19 cellular contexts compared by ENCODE assay signal in the genomic region with DNA sequence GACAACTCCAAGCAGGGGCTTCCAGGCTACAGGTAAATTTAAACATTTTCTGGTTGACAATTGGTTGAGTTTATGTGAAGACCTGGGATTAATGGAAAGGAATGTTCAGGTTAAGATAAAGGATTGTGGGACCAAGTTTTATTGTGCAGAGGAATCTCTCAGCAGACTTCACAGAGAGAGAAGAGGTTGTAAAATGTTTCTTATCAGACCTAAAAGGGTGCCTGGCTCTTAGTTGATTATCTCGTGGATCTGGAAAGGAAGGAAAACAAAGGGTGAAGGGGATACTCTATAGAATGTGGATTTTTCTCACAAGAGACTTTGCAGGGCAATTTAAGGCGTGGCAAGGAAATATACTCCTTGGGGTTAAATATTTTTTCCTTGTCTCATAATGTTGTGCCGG.
"Had no signal": no experiment of that assay in that cellular context is flagged by ENCODE, and none has a peak within 500 bp of the region (broad histone marks: within the 10 kb centered on the region; RNA-seq: fewer than 3 reads in every experiment).

No MANE protein-coding gene starts in this region.

- H3K4me3 ChIP-seq: cardiac muscle cell, heart right ventricle, left lung, sigmoid colon, thoracic aorta, upper lobe of left lung had no signal

- H3K27ac ChIP-seq: cardiac muscle cell, heart right ventricle, left lung, sigmoid colon, thoracic aorta, upper lobe of left lung had no signal

- H3K27ac Mint-ChIP-seq: activated CD4-positive, alpha-beta memory T cell treated with anti-CD3 and anti-CD28 coated beads for 36 hours; activated naive CD8-positive, alpha-beta T cell; stimulated activated naive B cell treated with anti-CD40 and anti-IgM and Interleukin-4, amounts not matched to agents 10 μg/mL and 1 μg/mL and 100 μg/mL, for 72 hours had no signal

- H3K9me3 Mint-ChIP-seq: activated CD4-positive, alpha-beta memory T cell treated with anti-CD3 and anti-CD28 coated beads for 36 hours; stimulated activated naive B cell treated with anti-CD40 and anti-IgM and Interleukin-4, amounts not matched to agents 10 μg/mL and 1 μg/mL and 100 μg/mL, for 72 hours had no signal

- H3K36me3 ChIP-seq: cardiac muscle cell, thoracic aorta had no signal

- H3K4me1 ChIP-seq: sigmoid colon, upper lobe of left lung had no signal

- H3K27me3 ChIP-seq: cardiac muscle cell, heart right ventricle, left lung, sigmoid colon, upper lobe of left lung had no signal

- ATAC-seq: heart right ventricle; left lung; stimulated activated naive B cell treated with anti-CD40 and anti-IgM and Interleukin-4, amounts not matched to agents 10 μg/mL and 1 μg/mL and 100 μg/mL, for 72 hours had no signal

- H3K9me3 ChIP-seq: heart right ventricle, left lung, sigmoid colon, thoracic aorta, upper lobe of left lung had no signal

- DNase-seq: activated CD4-positive, alpha-beta memory T cell treated with anti-CD3 and anti-CD28 coated beads for 36 hours; activated CD4-positive, alpha-beta T cell treated with anti-CD3 and anti-CD28 coated beads for 48 hours; activated gamma-delta T cell treated with Interleukin-2 at 50 U/mL for 16 hours; amniotic stem cell; erythroblast; foreskin fibroblast; heart right ventricle; left lung; occipital lobe; posterior cingulate gyrus; sigmoid colon; stimulated activated CD4-positive, alpha-beta T cell treated with anti-CD3 and anti-CD28 coated beads, Interleukin-2, amount 100 ng/mL, for 48 hours; stimulated activated CD8-positive, alpha-beta memory T cell treated with anti-CD3 and anti-CD28 coated beads, Interleukin-4, amount 100 ng/mL, for 48 hours; stimulated activated naive B cell treated with anti-CD40 and anti-IgM and Interleukin-4, amounts not matched to agents 10 μg/mL and 1 μg/mL and 100 μg/mL, for 72 hours; upper lobe of left lung had no signal

- H3K27me3 Mint-ChIP-seq: activated CD4-positive, alpha-beta memory T cell treated with anti-CD3 and anti-CD28 coated beads for 36 hours; activated naive CD8-positive, alpha-beta T cell; stimulated activated naive B cell treated with anti-CD40 and anti-IgM and Interleukin-4, amounts not matched to agents 10 μg/mL and 1 μg/mL and 100 μg/mL, for 72 hours had no signal

- H3K4me3 Mint-ChIP-seq: activated CD4-positive, alpha-beta memory T cell treated with anti-CD3 and anti-CD28 coated beads for 36 hours; activated naive CD8-positive, alpha-beta T cell; neural crest cell; stimulated activated naive B cell treated with anti-CD40 and anti-IgM and Interleukin-4, amounts not matched to agents 10 μg/mL and 1 μg/mL and 100 μg/mL, for 72 hours had no signal
